ENCODE assay signal across 13 cellular contexts in genomic region chr1:218209351-218209861, GRCh38.
A peak's percentile ranks its signal among the peaks of the same experiment; 100 is the strongest.
DNase-seq lines count a peak whose midpoint lies in the region; ATAC-seq and TF ChIP-seq lines count a peak whose summit lies in the region.
"Had no signal": no experiment of that assay in that cellular context is flagged by ENCODE, and none has a peak within 500 bp of the region (broad histone marks: within the 10 kb centered on the region; RNA-seq: fewer than 3 reads in every experiment).

No MANE protein-coding gene starts in this region.

- H3K4me3 ChIP-seq in ACC112 (ENCODE audit: low read depth, low read length) (peak overlapping the region; percentile 27; the same call in 1 of the 2 replicates), foreskin fibroblast (ENCODE audit: low read depth in 1 of 2, low read length in 2 of 2) (no peak overlapping the region)

- no peaks in the 10 kb centered on the region for H3K79me2 ChIP-seq in ACC112 (ENCODE audit: control insufficient read depth, insufficient read depth, low read length, unreplicated experiment)

- no peaks in the 10 kb centered on the region; the same call in none of the 2 replicates for H3K27me3 Mint-ChIP-seq in HFFc6 (ENCODE audit: insufficient read depth)
- peaks cover 10% of the 10 kb centered on the region for H3K27me3 Mint-ChIP-seq in activated CD4-positive, alpha-beta T cell treated with anti-CD3 and anti-CD28 coated beads for 36 hours

- H3K27ac Mint-ChIP-seq in HFFc6: peak overlapping the region; percentile 2; the same call in 1 of the 2 replicates
- H3K27ac Mint-ChIP-seq in activated CD4-positive, alpha-beta T cell treated with anti-CD3 and anti-CD28 coated beads for 36 hours: no peak overlapping the region

- POLR2A ChIA-PET in activated CD4-positive, alpha-beta T cell treated with anti-CD3 and anti-CD28 coated beads for 36 hours (lab: Charles Lee): no interaction called here

- peaks cover 40% of the 10 kb centered on the region for H3K4me1 Mint-ChIP-seq in HFFc6 (ENCODE audit: low read depth)
- no peaks in the 10 kb centered on the region for H3K4me1 Mint-ChIP-seq in activated CD4-positive, alpha-beta T cell treated with anti-CD3 and anti-CD28 coated beads for 36 hours

- H3K27ac ChIP-seq in ACC112 (ENCODE audit: low read depth, low read length): peak overlapping the region; percentile 65

- H3K4me1 ChIP-seq in ACC112 (ENCODE audit: control insufficient read depth, insufficient read depth, low read length, unreplicated experiment): peaks cover 30% of the 10 kb centered on the region

- intact Hi-C loops in activated CD4-positive, alpha-beta T cell treated with anti-CD3 and anti-CD28 coated beads for 36 hours (cut with DNase I, micrococcal nuclease): no loop called here

- peak; percentile 78 for DNase-seq in HFFc6
- peak; percentile 16 for DNase-seq in T1000 (lab: John Stamatoyannopoulos, UW)
- peak; percentile 79 to 91 for DNase-seq in foreskin fibroblast
- no peak for DNase-seq in NCI-H1048 (lab: John Stamatoyannopoulos, UW)
- DNase-seq in activated CD4-positive, alpha-beta T cell treated with anti-CD3 and anti-CD28 coated beads, Interleukin-2, amount 50 U/mL, for 1 hour: no peak
- DNase-seq in activated CD4-positive, alpha-beta T cell treated with anti-CD3 and anti-CD28 coated beads for 36 hours: no peak
- DNase-seq: ACHN, DMS79, glutamatergic neuron, NCI-H1930, T-helper 1 cell had no signal

- no peaks in the 10 kb centered on the region for H3K9me3 Mint-ChIP-seq in HFFc6
- no peaks in the 10 kb centered on the region for H3K9me3 Mint-ChIP-seq in activated CD4-positive, alpha-beta T cell treated with anti-CD3 and anti-CD28 coated beads for 36 hours (ENCODE audit: low read depth)

- peak overlapping the region; percentile 4; the same call in 1 of the 2 replicates for H3K4me3 Mint-ChIP-seq in HFFc6
- no peak overlapping the region for H3K4me3 Mint-ChIP-seq in activated CD4-positive, alpha-beta T cell treated with anti-CD3 and anti-CD28 coated beads for 36 hours

- H2AFZ ChIP-seq in ACC112 (ENCODE audit: low read length, unreplicated experiment): no peak overlapping the region

- CTCF ChIA-PET in activated CD4-positive, alpha-beta T cell treated with anti-CD3 and anti-CD28 coated beads for 36 hours (lab: Charles Lee): interaction anchor here (0.6 kb wide), 1 partner anchor 160 kb away, joined by 3 read pairs; no protein-coding TSS in a partner anchor

- TF ChIP-seq CTCF in HFFc6 (IDR thresholded peaks at IDR 0.05) (no peak), foreskin fibroblast (IDR thresholded peaks at IDR 0.05; ENCODE audit: low read depth, low read length) (no peak)

- no peaks in the 10 kb centered on the region for H3K27me3 ChIP-seq in ACC112 (ENCODE audit: insufficient read depth, low read length)

- no peaks in the 10 kb centered on the region for H3K36me3 ChIP-seq in ACC112 (ENCODE audit: insufficient read depth, low read length)

- H3K36me3 Mint-ChIP-seq in HFFc6 (ENCODE audit: low read depth): no peaks in the 10 kb centered on the region; the same call in 1 of the 2 replicates
- H3K36me3 Mint-ChIP-seq in activated CD4-positive, alpha-beta T cell treated with anti-CD3 and anti-CD28 coated beads for 36 hours (ENCODE audit: low read depth): no peaks in the 10 kb centered on the region

- ATAC-seq in activated CD4-positive, alpha-beta T cell treated with anti-CD3 and anti-CD28 coated beads for 36 hours: no peak
- ATAC-seq in HG02840 (IDR thresholded peaks at IDR 0.05; ENCODE audit: low FRiP score, unreplicated experiment): no peak

Comparison
In these comparisons a context has a peak if more than half of its experiments do, and no peak if none do; other contexts are left out.
1. DNase-seq: peak in HFFc6 (single experiment), T1000 (single experiment) and foreskin fibroblast (2 of 2); none in NCI-H1048 (single experiment), activated CD4-positive, alpha-beta T cell treated with anti-CD3 and anti-CD28 coated beads, Interleukin-2, amount 50 U/mL, for 1 hour (single experiment) and activated CD4-positive, alpha-beta T cell treated with anti-CD3 and anti-CD28 coated beads for 36 hours (single experiment).